Comparison of ENCODE assay signal across 6 cellular contexts in the genomic region with DNA sequence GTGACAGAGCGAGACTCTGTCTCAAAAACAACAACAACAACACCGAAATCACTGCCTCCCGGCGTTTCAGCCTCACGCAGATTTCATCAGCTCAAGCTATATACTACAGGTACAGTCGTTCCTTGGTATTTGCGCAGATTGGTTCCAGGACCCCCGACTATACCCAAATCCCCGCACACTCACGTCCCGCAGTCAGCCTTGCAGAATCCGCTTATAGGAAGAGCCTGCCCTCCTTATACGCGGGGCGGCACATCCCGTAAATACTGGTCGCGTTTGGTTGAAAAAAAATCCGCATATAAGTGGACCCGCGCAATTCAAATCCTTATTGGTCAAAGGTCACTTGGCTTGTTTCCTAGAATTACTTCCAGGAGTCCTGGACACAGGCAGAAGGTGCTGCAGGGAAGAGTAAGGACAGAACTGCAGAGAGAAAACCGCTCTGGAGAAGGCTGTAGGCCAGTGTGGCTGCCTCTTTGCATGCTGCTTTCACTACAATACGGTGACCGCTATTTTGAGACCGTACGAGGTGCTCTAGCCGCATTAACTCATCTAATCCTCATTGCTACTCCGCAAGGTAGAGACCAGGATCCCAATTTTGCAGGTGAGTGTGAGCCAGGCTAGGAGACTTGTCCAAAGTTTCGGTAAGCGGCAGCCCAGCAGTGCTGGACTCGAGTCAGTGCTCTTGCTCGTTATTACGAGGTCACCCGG. TPM values are rescaled to one million over a fixed set of nuclear protein-coding genes. Genes with fewer than 3 reads are reported as not detected.
DNase-seq lines count a peak whose midpoint lies in the region; ATAC-seq and TF ChIP-seq lines count a peak whose summit lies in the region.

No MANE protein-coding gene starts in this region.

- no peak for TF ChIP-seq POLR2A in erythroblast (IDR thresholded peaks at IDR 0.05; ENCODE audit: low read length)

- ATAC-seq in HG03280 (IDR thresholded peaks at IDR 0.05; ENCODE audit: unreplicated experiment) = no peak

- H3K4me3 ChIP-seq in AG10803 (ENCODE audit: low read length) (peak overlapping the region; percentile 98), skin epidermis (peak overlapping the region; percentile 86 to 100 (median 95))
- H3K4me3 ChIP-seq in Jurkat, Clone E6-1 (ENCODE audit: low read length) = peak overlapping the region; percentile 100

- DNase-seq in AG10803 (ENCODE audit: low read depth) = no peak
- DNase-seq in Jurkat, Clone E6-1 (ENCODE audit: low read depth, low spot score) = no peak
- peak; percentile 45 to 60 for DNase-seq in erythroblast (lab: John Stamatoyannopoulos, UW)
- no peak for DNase-seq in NCI-H510A treated with DMSO at 0.1 percent for 48 hours (lab: John Stamatoyannopoulos, UW)

- peak overlapping the region; percentile 75 to 97 (median 89) for H3K27ac ChIP-seq in skin epidermis

- TF ChIP-seq CTCF in AG10803 (conservative IDR thresholded peaks at IDR 0.05; ENCODE audit: low read length) = no peak

RNA-seq across cellular contexts. Expression of a gene that starts 0.7 kb away (rescaled TPM):
- polyA plus RNA-seq in Jurkat, Clone E6-1 (2012; ENCODE audit: insufficient read depth, insufficient read length) = 294 TPM

RNA-seq across cellular contexts. Expression of a gene that starts 37.9 kb away (rescaled TPM):
- polyA plus RNA-seq in Jurkat, Clone E6-1 (2012; ENCODE audit: insufficient read depth, insufficient read length) = 30.1 TPM

RNA-seq across cellular contexts. Expression of a gene that starts 38.2 kb away (rescaled TPM):
- polyA plus RNA-seq in Jurkat, Clone E6-1 (2012; ENCODE audit: insufficient read depth, insufficient read length) = 21.8 TPM

RNA-seq across cellular contexts. Expression of a gene that starts 45.7 kb away (rescaled TPM):
- polyA plus RNA-seq in Jurkat, Clone E6-1 (2012; ENCODE audit: insufficient read depth, insufficient read length) = 13.4 TPM

RNA-seq across cellular contexts. Expression of a gene that starts 45.9 kb away (rescaled TPM):
- 83.5 TPM for polyA plus RNA-seq in Jurkat, Clone E6-1 (2012; ENCODE audit: insufficient read depth, insufficient read length)

Comparison
In these comparisons a context has a peak if more than half of its experiments do, and no peak if none do; other contexts are left out.
1. DNase-seq: peak in erythroblast (2 of 2); none in AG10803 (single experiment), Jurkat, Clone E6-1 (single experiment) and NCI-H510A treated with DMSO at 0.1 percent for 48 hours (single experiment).
2. Peak in every context shown above with its lines, with median percentiles within 50 percentile points of each other: H3K4me3 ChIP-seq.